ENCODE assay signal across 18 cellular contexts in genomic region chr6:158621694-158622544, GRCh38. TPM values are rescaled to one million over a fixed set of nuclear protein-coding genes. Genes with fewer than 3 reads are reported as not detected.
A peak's percentile ranks its signal among the peaks of the same experiment; 100 is the strongest.
DNase-seq lines count a peak whose midpoint lies in the region; ATAC-seq and TF ChIP-seq lines count a peak whose summit lies in the region.
"Had no signal": no experiment of that assay in that cellular context is flagged by ENCODE, and none has a peak within 500 bp of the region (broad histone marks: within the 10 kb centered on the region; RNA-seq: fewer than 3 reads in every experiment).

No MANE protein-coding gene starts in this region.

- H3K27me3 ChIP-seq in BE2C: no peaks in the 10 kb centered on the region
- no peaks in the 10 kb centered on the region for H3K27me3 ChIP-seq in CD4-positive, alpha-beta memory T cell (ENCODE audit: insufficient read depth, low read length)
- H3K27me3 ChIP-seq: left lung, suprapubic skin had no signal

- no peaks in the 10 kb centered on the region for H3K9me2 ChIP-seq in OCI-LY7 (ENCODE audit: insufficient read depth, low read length)

- no peak overlapping the region for H3K4me3 ChIP-seq in BE2C (ENCODE audit: low read depth, low read length)
- H3K4me3 ChIP-seq in CD4-positive, alpha-beta memory T cell (ENCODE audit: low read length in 2 of 2): no peak overlapping the region
- no peak overlapping the region for H3K4me3 ChIP-seq in OCI-LY7 (ENCODE audit: low read depth, low read length, poor library complexity, severe bottlenecking)
- H3K4me3 ChIP-seq in coronary artery: no peak overlapping the region
- H3K4me3 ChIP-seq: left lung, mucosa of descending colon, suprapubic skin had no signal

- H4K20me1 ChIP-seq in OCI-LY7 (ENCODE audit: insufficient read depth, low read length): no peaks in the 10 kb centered on the region

- DNase-seq in BE2C: peak; percentile 43
- DNase-seq in CD4-positive, alpha-beta memory T cell: no peak
- no peak for DNase-seq in activated T-cell treated with anti-CD3 and anti-CD28 coated beads, Interleukin-2, amount 50 U/mL, for 72 hours
- peak; percentile 75 for DNase-seq in mesenteric fat pad (ENCODE audit: low spot score)
- DNase-seq in OCI-LY7 (ENCODE audit: low spot score): no peak
- no peak for DNase-seq in coronary artery (ENCODE audit: low spot score)
- DNase-seq in HuH-7.5 (ENCODE audit: low spot score): no peak
- DNase-seq: activated CD8-positive, alpha-beta T cell treated with anti-CD3 and anti-CD28 coated beads for 36 hours; activated effector memory CD4-positive, alpha-beta T cell treated with Interleukin-2 at 50 U/mL for 16 hours; caudate nucleus; effector CD8-positive, alpha-beta T cell; NCI-H1417; NCI-H2171; SIG-M5 had no signal

- peak overlapping the region in 5 of 7 donors; percentile 29 to 52 (median 37) for H3K27ac Mint-ChIP-seq in CD4-positive, alpha-beta memory T cell
- H3K27ac Mint-ChIP-seq in activated T-cell treated with anti-CD3 and anti-CD28 coated beads, Interleukin-2, amount 50 U/mL, for 72 hours: no peak overlapping the region

- CTCF ChIA-PET in CD4-positive, alpha-beta memory T cell (lab: Charles Lee; ENCODE audit: partially characterized antibody): interaction anchor here (1.1 to 1.8 kb wide), 2 partner anchors 69 to 408 kb away, joined by 4 read pairs; no protein-coding TSS in a partner anchor
- CTCF ChIA-PET in OCI-LY7 (lab: Charles Lee; ENCODE audit: unreplicated experiment): no interaction called here

- peak; percentile 9 to 26 for ATAC-seq in activated T-cell treated with anti-CD3 and anti-CD28 coated beads, Interleukin-2, amount 50 U/mL, for 72 hours (replicated peaks in 1 of 2)
- ATAC-seq: activated CD8-positive, alpha-beta T cell treated with anti-CD3 and anti-CD28 coated beads for 36 hours; left lung; mucosa of descending colon had no signal

- no peak overlapping the region for H3K4me3 Mint-ChIP-seq in CD4-positive, alpha-beta memory T cell
- H3K4me3 Mint-ChIP-seq in activated T-cell treated with anti-CD3 and anti-CD28 coated beads, Interleukin-2, amount 50 U/mL, for 72 hours: no peak overlapping the region
- H3K4me3 Mint-ChIP-seq: activated CD8-positive, alpha-beta T cell treated with anti-CD3 and anti-CD28 coated beads for 36 hours had no signal

- no peak overlapping the region for H3K27ac ChIP-seq in CD4-positive, alpha-beta memory T cell (ENCODE audit: low read depth, low read length)
- no peak overlapping the region for H3K27ac ChIP-seq in OCI-LY7 (ENCODE audit: low read depth, low read length, poor library complexity, severe bottlenecking)
- no peak overlapping the region for H3K27ac ChIP-seq in coronary artery
- H3K27ac ChIP-seq: left lung, suprapubic skin, VCaP had no signal

- no peak overlapping the region for H3K4me2 ChIP-seq in OCI-LY7 (ENCODE audit: low read length)

- peaks cover 46% of the 10 kb centered on the region for H3K36me3 ChIP-seq in BE2C
- peaks cover 47% of the 10 kb centered on the region for H3K36me3 ChIP-seq in CD4-positive, alpha-beta memory T cell (ENCODE audit: insufficient read depth, low read length)
- peaks cover 25% of the 10 kb centered on the region; the same call in 1 of the 2 replicates for H3K36me3 ChIP-seq in OCI-LY7 (ENCODE audit: insufficient read depth, low read length)

- no TSS peak for BruUV-seq in OCI-LY7 (replicated peaks; lab: Mats Ljungman, UMichigan)

- H3K4me1 ChIP-seq in BE2C: peaks cover 22% of the 10 kb centered on the region
- H3K4me1 ChIP-seq in CD4-positive, alpha-beta memory T cell (ENCODE audit: insufficient read depth, low read length): no peaks in the 10 kb centered on the region
- no peaks in the 10 kb centered on the region for H3K4me1 ChIP-seq in OCI-LY7 (ENCODE audit: insufficient read depth, low read length, poor library complexity, severe bottlenecking)
- H3K4me1 ChIP-seq: left lung, suprapubic skin had no signal

- intact Hi-C loops in CD4-positive, alpha-beta memory T cell (cut with micrococcal nuclease): no loop called here
- intact Hi-C loops in OCI-LY7 (cut with micrococcal nuclease; ENCODE audit: unreplicated experiment): no loop called here

- H3K4me1 Mint-ChIP-seq in CD4-positive, alpha-beta memory T cell: peaks cover 8 to 25% (median 20%) of the 10 kb centered on the region in 4 donors
- peaks cover 26% of the 10 kb centered on the region for H3K4me1 Mint-ChIP-seq in activated T-cell treated with anti-CD3 and anti-CD28 coated beads, Interleukin-2, amount 50 U/mL, for 72 hours (ENCODE audit: low read depth)

- H3K36me3 Mint-ChIP-seq in CD4-positive, alpha-beta memory T cell: peaks cover 60 to 84% of the 10 kb centered on the region in 2 donors
- peaks cover 10 to 30% of the 10 kb centered on the region in 2 donors for H3K36me3 Mint-ChIP-seq in activated T-cell treated with anti-CD3 and anti-CD28 coated beads, Interleukin-2, amount 50 U/mL, for 72 hours (ENCODE audit: insufficient read depth in 2 of 2)

- no peaks in the 10 kb centered on the region for H3K79me2 ChIP-seq in OCI-LY7 (ENCODE audit: insufficient read depth, low read depth, low read length)

- peaks cover 0 to 3% (median 0%) of the 10 kb centered on the region in 8 donors for H3K9me3 Mint-ChIP-seq in CD4-positive, alpha-beta memory T cell
- H3K9me3 Mint-ChIP-seq in activated T-cell treated with anti-CD3 and anti-CD28 coated beads, Interleukin-2, amount 50 U/mL, for 72 hours: no peaks in the 10 kb centered on the region
- H3K9me3 Mint-ChIP-seq: activated CD8-positive, alpha-beta T cell treated with anti-CD3 and anti-CD28 coated beads for 36 hours had no signal

- TF ChIP-seq CTCF in BE2C (IDR thresholded peaks at IDR 0.05; ENCODE audit: low read depth, low read length): no peak
- no peak for TF ChIP-seq CTCF in OCI-LY7 (conservative IDR thresholded peaks at IDR 0.05; ENCODE audit: low read length)
- no peak for TF ChIP-seq CTCF in coronary artery (IDR thresholded peaks at IDR 0.05)

- POLR2A ChIA-PET in CD4-positive, alpha-beta memory T cell (lab: Charles Lee; ENCODE audit: partially characterized antibody): no interaction called here
- POLR2A ChIA-PET in OCI-LY7 (lab: Charles Lee): interaction anchor here (0.6 kb wide), 1 partner anchor 51 kb away, joined by 3 read pairs; no protein-coding TSS in a partner anchor

- H3K27me3 Mint-ChIP-seq in CD4-positive, alpha-beta memory T cell: no peaks in the 10 kb centered on the region
- H3K27me3 Mint-ChIP-seq in activated T-cell treated with anti-CD3 and anti-CD28 coated beads, Interleukin-2, amount 50 U/mL, for 72 hours (ENCODE audit: low read depth): no peaks in the 10 kb centered on the region
- H3K27me3 Mint-ChIP-seq: activated CD8-positive, alpha-beta T cell treated with anti-CD3 and anti-CD28 coated beads for 36 hours had no signal

- no peak overlapping the region for H2AFZ ChIP-seq in OCI-LY7 (ENCODE audit: low read length)

- H3K9me3 ChIP-seq in BE2C: no peaks in the 10 kb centered on the region
- H3K9me3 ChIP-seq in CD4-positive, alpha-beta memory T cell (ENCODE audit: control insufficient read depth in 1 of 2, low read length in 2 of 2): no peaks in the 10 kb centered on the region
- H3K9me3 ChIP-seq in OCI-LY7 (ENCODE audit: low read length): no peaks in the 10 kb centered on the region
- H3K9me3 ChIP-seq: left lung, mucosa of descending colon, suprapubic skin had no signal

RNA-seq across cellular contexts. Expression of gene DYNLT1, which starts 22.6 kb away (rescaled TPM):
- polyA plus RNA-seq in BE2C (2012; ENCODE audit: insufficient read depth, insufficient read length, low read depth): 122 TPM
- 10 to 100 TPM; 78.8 to 90.4 TPM for total RNA-seq in CD4-positive, alpha-beta memory T cell
- polyA plus RNA-seq in CD4-positive, alpha-beta memory T cell: 100 to 1,000 TPM in 1 of 2 donors, 10 to 100 TPM in 1; 93.8 to 105 TPM
- 100 to 1,000 TPM; 111 to 127 TPM for total RNA-seq in activated T-cell treated with anti-CD3 and anti-CD28 coated beads, Interleukin-2, amount 50 U/mL, for 72 hours
- total RNA-seq in mesenteric fat pad (95.1 TPM), OCI-LY7 (2022) (45.8 and 49.2 TPM in 2 replicates)
- 23.9 and 29.3 TPM in 2 replicates for total RNA-seq in OCI-LY7 (2014; rRNA removed; shearing (Covaris generic))

RNA-seq across cellular contexts. Expression of gene SYTL3, which starts 27.9 kb away (rescaled TPM):
- polyA plus RNA-seq in BE2C (2012; ENCODE audit: insufficient read depth, insufficient read length, low read depth): 0.39 TPM
- total RNA-seq in CD4-positive, alpha-beta memory T cell: 10 to 100 TPM; 22.2 to 24.3 TPM
- 10 to 100 TPM; 11.9 to 13.3 TPM for polyA plus RNA-seq in CD4-positive, alpha-beta memory T cell
- 100 to 1,000 TPM; 267 to 353 TPM for total RNA-seq in activated T-cell treated with anti-CD3 and anti-CD28 coated beads, Interleukin-2, amount 50 U/mL, for 72 hours
- 4.1 TPM for total RNA-seq in mesenteric fat pad
- 0.32 TPM in 1 of 2 replicates, not detected in the other for total RNA-seq in OCI-LY7 (2014; rRNA removed; shearing (Covaris generic))
- total RNA-seq in OCI-LY7 (2022): 0.89 TPM in 2 replicates

Comparison
In these comparisons a context has a peak if more than half of its experiments do, and no peak if none do; other contexts are left out.
1. DNase-seq: peak in BE2C (single experiment) and mesenteric fat pad (single experiment); none in CD4-positive, alpha-beta memory T cell (0 of 5), activated T-cell treated with anti-CD3 and anti-CD28 coated beads, Interleukin-2, amount 50 U/mL, for 72 hours (0 of 2), OCI-LY7 (single experiment), coronary artery (single experiment) and HuH-7.5 (single experiment).
2. RNA of gene SYTL3, which starts 27.9 kb away (total RNA-seq): 267 to 353 TPM in activated T-cell treated with anti-CD3 and anti-CD28 coated beads, Interleukin-2, amount 50 U/mL, for 72 hours; 22.2 to 24.3 TPM in CD4-positive, alpha-beta memory T cell, 4.1 TPM in mesenteric fat pad (single experiment) and 0.32 to 0.89 TPM in OCI-LY7; every median in the first group is over 10 times any median in the second.